ENCODE assay signal across 19 cellular contexts in the genomic region with DNA sequence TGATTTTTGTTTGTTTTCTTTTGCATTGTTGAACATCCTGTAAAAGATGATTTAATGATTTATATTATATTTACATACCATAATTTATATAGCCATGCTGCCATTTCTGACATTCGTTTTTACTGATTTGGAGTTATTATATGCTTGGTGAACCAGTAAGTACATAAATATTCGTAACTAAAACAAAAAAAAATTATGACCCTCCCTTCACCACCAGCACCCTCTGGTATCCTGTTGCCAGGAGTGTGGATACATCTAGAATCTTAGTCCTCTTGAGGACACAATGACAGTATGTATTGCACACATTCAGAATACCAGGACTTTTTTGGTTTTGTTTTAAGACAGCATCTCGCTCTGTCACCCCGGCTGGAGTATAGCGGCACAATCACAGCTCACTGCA. TPM values are rescaled to one million over a fixed set of nuclear protein-coding genes. Genes with fewer than 3 reads are reported as not detected.
DNase-seq lines count a peak whose midpoint lies in the region; ATAC-seq and TF ChIP-seq lines count a peak whose summit lies in the region.
"Had no signal": no experiment of that assay in that cellular context is flagged by ENCODE, and none has a peak within 500 bp of the region (broad histone marks: within the 10 kb centered on the region; RNA-seq: fewer than 3 reads in every experiment).

No MANE protein-coding gene starts in this region.

- no peaks in the 10 kb centered on the region for H3K9me3 ChIP-seq in mucosa of descending colon
- H3K9me3 ChIP-seq: BLaER1, Caco-2, HAP-1 had no signal

- peak; percentile 38 for DNase-seq in activated effector memory CD4-positive, alpha-beta T cell treated with anti-CD3 and anti-CD28 coated beads, Interleukin-2, amount 50 U/mL, for 16 hours
- no peak for DNase-seq in activated effector memory CD4-positive, alpha-beta T cell treated with Interleukin-2 at 50 U/mL for 16 hours
- DNase-seq in coronary artery (ENCODE audit: low spot score), result peak; percentile 50
- DNase-seq in islet precursor cell, result peak; percentile 44
- no peak for DNase-seq in mucosa of descending colon
- DNase-seq in nucleus accumbens (lab: John Stamatoyannopoulos, UW), result no peak
- DNase-seq: Caco-2; CD4-positive, CD25-positive, alpha-beta regulatory T cell; CD8-positive, alpha-beta T cell; DMS153; DND-41; GOT3 had no signal

- no peaks in the 10 kb centered on the region for H3K36me3 ChIP-seq in mucosa of descending colon (ENCODE audit: low read depth)
- H3K36me3 ChIP-seq: BLaER1, HAP-1 had no signal

- ATAC-seq in mucosa of descending colon (peak; percentile 59), HG03280 (IDR thresholded peaks at IDR 0.05; ENCODE audit: unreplicated experiment) (no peak)
- no peak for ATAC-seq in stimulated activated memory B cell treated with anti-CD40 and anti-IgM and Interleukin-4, amounts not matched to agents 10 μg/mL and 1 μg/mL and 100 μg/mL, for 72 hours
- ATAC-seq: CD8-positive, alpha-beta T cell had no signal

- H3K4me1 ChIP-seq in mucosa of descending colon (ENCODE audit: low read depth), result peaks cover 4% of the 10 kb centered on the region

- no peak overlapping the region for H3K4me3 Mint-ChIP-seq in stimulated activated memory B cell treated with anti-CD40 and anti-IgM and Interleukin-4, amounts not matched to agents 10 μg/mL and 1 μg/mL and 100 μg/mL, for 72 hours
- H3K4me3 Mint-ChIP-seq: B cell; CD4-positive, CD25-positive, alpha-beta regulatory T cell; CD8-positive, alpha-beta T cell had no signal

- H3K36me3 Mint-ChIP-seq in stimulated activated memory B cell treated with anti-CD40 and anti-IgM and Interleukin-4, amounts not matched to agents 10 μg/mL and 1 μg/mL and 100 μg/mL, for 72 hours, result no peaks in the 10 kb centered on the region
- H3K36me3 Mint-ChIP-seq: CD4-positive, CD25-positive, alpha-beta regulatory T cell; CD8-positive, alpha-beta T cell had no signal

- no peaks in the 10 kb centered on the region for H3K27me3 Mint-ChIP-seq in stimulated activated memory B cell treated with anti-CD40 and anti-IgM and Interleukin-4, amounts not matched to agents 10 μg/mL and 1 μg/mL and 100 μg/mL, for 72 hours
- H3K27me3 Mint-ChIP-seq: B cell had no signal

- no peak overlapping the region for H3K27ac ChIP-seq in coronary artery
- H3K27ac ChIP-seq: 22Rv1, BLaER1, C4-2B had no signal

- no peak overlapping the region for H3K27ac Mint-ChIP-seq in stimulated activated memory B cell treated with anti-CD40 and anti-IgM and Interleukin-4, amounts not matched to agents 10 μg/mL and 1 μg/mL and 100 μg/mL, for 72 hours
- H3K27ac Mint-ChIP-seq: B cell; CD4-positive, CD25-positive, alpha-beta regulatory T cell; CD8-positive, alpha-beta T cell had no signal

- no peaks in the 10 kb centered on the region for H3K9me3 Mint-ChIP-seq in stimulated activated memory B cell treated with anti-CD40 and anti-IgM and Interleukin-4, amounts not matched to agents 10 μg/mL and 1 μg/mL and 100 μg/mL, for 72 hours
- H3K9me3 Mint-ChIP-seq: CD8-positive, alpha-beta T cell had no signal

- intact Hi-C loops in mucosa of descending colon (cut with DNase I, micrococcal nuclease), result no loop called here

- H3K4me3 ChIP-seq in coronary artery (no peak overlapping the region), mucosa of descending colon (no peak overlapping the region)
- H3K4me3 ChIP-seq: BLaER1, HAP-1 had no signal

- H3K4me1 Mint-ChIP-seq in stimulated activated memory B cell treated with anti-CD40 and anti-IgM and Interleukin-4, amounts not matched to agents 10 μg/mL and 1 μg/mL and 100 μg/mL, for 72 hours, result no peaks in the 10 kb centered on the region
- H3K4me1 Mint-ChIP-seq: B cell; CD4-positive, CD25-positive, alpha-beta regulatory T cell had no signal

- no peak for TF ChIP-seq CTCF in coronary artery (IDR thresholded peaks at IDR 0.05)
- no peak for TF ChIP-seq CTCF in mucosa of descending colon (IDR thresholded peaks at IDR 0.05)

RNA-seq across cellular contexts. Expression of a gene that starts 43.9 kb away (rescaled TPM):
- total RNA-seq in mucosa of descending colon, result 100 to 1,000 TPM in 2 of 3 donors, 10 to 100 TPM in 1; 77.7 to 330 (median 149) TPM
- total RNA-seq: CD4-positive, CD25-positive, alpha-beta regulatory T cell had no signal

Comparison
In these comparisons a context has a peak if more than half of its experiments do, and no peak if none do; other contexts are left out.
1. DNase-seq: peak in activated effector memory CD4-positive, alpha-beta T cell treated with anti-CD3 and anti-CD28 coated beads, Interleukin-2, amount 50 U/mL, for 16 hours (single experiment), coronary artery (single experiment) and islet precursor cell (single experiment); none in activated effector memory CD4-positive, alpha-beta T cell treated with Interleukin-2 at 50 U/mL for 16 hours (single experiment), mucosa of descending colon (0 of 3) and nucleus accumbens (0 of 56).